Comparison of ENCODE assay signal across 24 cellular contexts in genomic region chrX:23644744-23645143, GRCh38.
"Had no signal": no experiment of that assay in that cellular context is flagged by ENCODE, and none has a peak within 500 bp of the region (broad histone marks: within the 10 kb centered on the region; RNA-seq: fewer than 3 reads in every experiment).

No MANE protein-coding gene starts in this region.

- DNase-seq: naive B cell; naive thymus-derived CD8-positive, alpha-beta T cell; nephron progenitor cell; nucleus accumbens; retina; right lobe of liver; sigmoid colon; small intestine; stimulated activated CD4-positive, alpha-beta T cell treated with anti-CD3 and anti-CD28 coated beads, Interleukin-15, amount 100 ng/mL, for 24 hours; stimulated activated CD4-positive, alpha-beta T cell treated with anti-CD3 and anti-CD28 coated beads, Interleukin-2, amount 100 ng/mL, for 24 hours; stimulated activated CD4-positive, alpha-beta T cell treated with anti-CD3 and anti-CD28 coated beads, Interleukin-2, amount 100 ng/mL, for 48 hours; stimulated activated CD4-positive, alpha-beta T cell treated with anti-CD3 and anti-CD28 coated beads, Interleukin-4, amount 100 ng/mL, for 24 hours; stimulated activated naive B cell treated with anti-CD40 and anti-IgM and Interleukin-4, amounts not matched to agents 10 μg/mL and 1 μg/mL and 100 μg/mL, for 72 hours; stimulated activated naive CD4-positive, alpha-beta T cell treated with Interleukin-2 at 50 U/mL for 16 hours; stomach; tibial artery; transverse colon; upper lobe of right lung; uterus had no signal

- FAIRE-seq: small intestine had no signal

- H3K36me3 ChIP-seq: neutrophil, prostate gland, right atrium auricular region, right lobe of liver, sigmoid colon, stomach, tibial artery, transverse colon, upper lobe of right lung, uterus had no signal

- H3K9me3 ChIP-seq: neutrophil, prostate gland, right lobe of liver, sigmoid colon, transverse colon, upper lobe of right lung, uterus had no signal

- ATAC-seq: naive thymus-derived CD8-positive, alpha-beta T cell; natural killer cell treated with Interleukin-12 subunit alpha and Interleukin-12 subunit beta and Interleukin-15 and Interleukin-18, amount 100 ng/mL, for 72 hours; right lobe of liver; stimulated activated effector memory CD8-positive, alpha-beta T cell treated with anti-CD3 and anti-CD28 coated beads, Interleukin-12 subunit alpha, Interleukin-12 subunit beta, amount 100 ng/mL, for 72 hours; stimulated activated naive B cell treated with anti-CD40 and anti-IgM and Interleukin-4, amounts not matched to agents 10 μg/mL and 1 μg/mL and 100 μg/mL, for 72 hours; upper lobe of right lung had no signal

- H3K27ac ChIP-seq: neutrophil, prostate gland, right atrium auricular region, right lobe of liver, sigmoid colon, stomach, tibial artery, transverse colon, upper lobe of right lung, uterus had no signal

- H3K4me1 ChIP-seq: prostate gland, right atrium auricular region, right lobe of liver, sigmoid colon, stomach, tibial artery, transverse colon, upper lobe of right lung, uterus had no signal

- H3K27me3 ChIP-seq: neutrophil, right atrium auricular region, right lobe of liver, sigmoid colon, stomach, tibial artery, transverse colon, upper lobe of right lung, uterus had no signal

- H3K4me3 ChIP-seq: prostate gland, right atrium auricular region, right lobe of liver, sigmoid colon, stomach, tibial artery, transverse colon, upper lobe of right lung, uterus had no signal
